ENCODE assay signal across 19 cellular contexts in genomic region chr2:187869195-187869594, GRCh38.
DNase-seq lines count a peak whose midpoint lies in the region; ATAC-seq, FAIRE-seq and TF ChIP-seq lines count a peak whose summit lies in the region.
"Had no signal": no experiment of that assay in that cellular context is flagged by ENCODE, and none has a peak within 500 bp of the region (broad histone marks: within the 10 kb centered on the region; RNA-seq: fewer than 3 reads in every experiment).

No MANE protein-coding gene starts in this region.

- no peak for TF ChIP-seq EP300 in GM12878 (IDR thresholded peaks at IDR 0.05; ENCODE audit: borderline replicate concordance in 1 of 2, control insufficient read depth in 1 of 2, low read depth in 2 of 2, low read length in 2 of 2)

- H3K9me3 ChIP-seq in GM12878 (replicated peaks; ENCODE audit: control insufficient read depth, insufficient read depth, low read length) = no peaks in the 10 kb centered on the region

- H3K27ac ChIP-seq in GM12878 (ENCODE audit: control insufficient read depth, insufficient read depth) = no peak overlapping the region

- CTCF ChIA-PET in GM12878 (lab: Yijun Ruan, JAX) = interaction anchor here (1.4 kb wide), 3 partner anchors 24 to 370 kb away, joined by 4 to 6 read pairs (median 4); no protein-coding TSS in a partner anchor

- RAD21 ChIA-PET in GM12878 (lab: Charles Lee; ENCODE audit: unreplicated experiment) = interaction anchor here (0.5 to 0.9 kb wide), 2 partner anchors 26 to 1343 kb away, joined by 3 read pairs; no protein-coding TSS in a partner anchor

- H3K4me2 ChIP-seq in GM12878 (ENCODE audit: control insufficient read depth, insufficient read depth) = no peak overlapping the region

- H3K4me1 ChIP-seq in GM12878 (ENCODE audit: control insufficient read depth, insufficient read depth, low read length) = no peaks in the 10 kb centered on the region

- DNase-seq in DMS53 (lab: John Stamatoyannopoulos, UW) (peak; percentile 79), NAMALWA (ENCODE audit: low spot score) (peak; percentile 12), GM12878 (ENCODE audit: low read depth, low spot score) (no peak), NCI-H1105 treated with DMSO at 0.1 percent for 48 hours (lab: John Stamatoyannopoulos, UW) (no peak)
- no peak for DNase-seq in activated effector memory CD4-positive, alpha-beta T cell treated with Interleukin-2 at 50 U/mL for 16 hours
- DNase-seq: DND-41, NCI-H1092 treated with DMSO at 0.1 percent for 48 hours, NCI-H146, NCI-H2029, NCI-H2227 treated with DMSO at 0.1 percent for 48 hours, NCI-H510A, NCI-H774, PC-3 had no signal

- H3K9ac ChIP-seq in GM12878 (ENCODE audit: control insufficient read depth, insufficient read depth, low read length) = no peak overlapping the region

- WGBS in GM12878 (ENCODE audit: insufficient coverage, insufficient replicate concordance, low lambda C conversion rate, missing lambda C conversion rate) = 0% methylated on average over 9 of the region's 9 CpGs

- POLR2A ChIA-PET in GM12878 (lab: Charles Lee) = no interaction called here

- no peaks in the 10 kb centered on the region for H3K79me2 ChIP-seq in GM12878 (ENCODE audit: control insufficient read depth, insufficient read depth, low read length)

- TF ChIP-seq RAD21 in GM12878 (IDR thresholded peaks at IDR 0.05; ENCODE audit: insufficient read depth, low read depth, low read length) = no peak

- no peaks in the 10 kb centered on the region; a peak in 1 of 4 replicates for H3K27me3 ChIP-seq in GM12878 (replicated peaks in 1 of 2; ENCODE audit: control insufficient read depth in 2 of 2, insufficient read depth in 2 of 2, low read length in 1 of 2)

- no peak for TF ChIP-seq CTCF in GM12878 (IDR thresholded peaks at IDR 0.05 in 2 of 3, conservative IDR thresholded peaks at IDR 0.05 in 1 of 3; ENCODE audit: control insufficient read depth in 2 of 3, extremely low read depth in 1 of 3, insufficient read depth in 1 of 3, low read depth in 3 of 3, low read length in 3 of 3)

- TF ChIP-seq POLR2A in GM12878 (IDR thresholded peaks at IDR 0.05; ENCODE audit: low read depth, low read length) = no peak

- ATAC-seq in HG02798 (IDR thresholded peaks at IDR 0.05; ENCODE audit: poor library complexity, unreplicated experiment) (peak; percentile 54), GM12878 (no peak), HG02678 (IDR thresholded peaks at IDR 0.05; ENCODE audit: unreplicated experiment) (no peak)
- ATAC-seq: PC-3, SK-N-SH treated with all-trans-retinoic acid at 6 μM for 48 hours had no signal

- no TSS peak for BruUV-seq in GM12878 (replicated peaks; lab: Mats Ljungman, UMichigan)

- SMC1A ChIA-PET in GM12878 (lab: Charles Lee; ENCODE audit: uncharacterized antibody, unreplicated experiment) = interaction anchor here (1.1 kb wide), 2 partner anchors 15 to 21 kb away, joined by 3 read pairs; no protein-coding TSS in a partner anchor

- H3K4me3 ChIP-seq in GM12878 = no peak overlapping the region

- H3K36me3 ChIP-seq in GM12878 (ENCODE audit: control insufficient read depth in 2 of 2, insufficient read depth in 2 of 2, low read length in 1 of 2) = no peaks in the 10 kb centered on the region

- no peak for FAIRE-seq in GM12878 (lab: Jason Lieb, UNC)
- FAIRE-seq: A204.1, GM12892, H1 had no signal

- intact Hi-C loops in GM12878 (cut with micrococcal nuclease; ENCODE audit: unreplicated experiment) = no loop called here

- H2AFZ ChIP-seq in GM12878 (ENCODE audit: control insufficient read depth, low read depth, low read length) = no peak overlapping the region

- in situ Hi-C loops in GM12878 (cut with MboI) = no loop called here

- no peaks in the 10 kb centered on the region for H4K20me1 ChIP-seq in GM12878 (ENCODE audit: control insufficient read depth, insufficient read depth)

TF ChIP-seq in GM12878, 131 proteins besides CTCF, POLR2A, EP300 and RAD21:
- TF ChIP-seq ZSCAN29 (IDR thresholded peaks at IDR 0.05) = no peak
- TF ChIP-seq TCF3 (IDR thresholded peaks at IDR 0.05; ENCODE audit: borderline replicate concordance, insufficient read depth, low read depth, low read length) = 0 out of 2 replicates have a peak, but pooled peaks have one; percentile 6
- TF ChIP-seq TCF12 (IDR thresholded peaks at IDR 0.05; ENCODE audit: low read depth, low read length) = peak; percentile 86; the same call in 1 of the 2 replicates

Comparison
In these comparisons a context has a peak if more than half of its experiments do, and no peak if none do; other contexts are left out.
1. DNase-seq: peak in DMS53 (single experiment) and NAMALWA (single experiment); none in GM12878 (single experiment), activated effector memory CD4-positive, alpha-beta T cell treated with Interleukin-2 at 50 U/mL for 16 hours (single experiment) and NCI-H1105 treated with DMSO at 0.1 percent for 48 hours (single experiment).